1 cellular context compared by ENCODE assay signal in the genomic region with DNA sequence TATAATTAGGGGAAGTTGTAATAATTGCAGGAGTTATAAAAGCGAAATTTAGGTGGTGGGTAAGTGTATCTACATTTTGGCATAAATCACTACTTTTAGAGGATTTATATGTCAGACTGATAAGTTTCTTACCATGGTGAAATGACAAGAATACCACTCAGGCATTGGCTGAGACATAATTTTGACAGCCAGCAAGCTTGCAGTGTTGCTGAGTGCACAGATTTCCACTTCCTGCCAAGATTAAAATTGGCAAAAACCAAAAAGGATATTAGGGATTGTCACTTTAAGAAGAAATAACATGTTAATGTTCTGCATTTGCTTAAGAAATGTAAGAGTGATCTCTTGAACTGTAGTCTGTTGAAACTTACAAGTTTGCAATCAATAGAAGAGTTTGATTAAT.
TF ChIP-seq lines count a peak whose summit lies in the region.

No MANE protein-coding gene starts in this region.

TF ChIP-seq in HepG2, 621 proteins besides CTCF, POLR2A, EP300 and RAD21:
- TF ChIP-seq PRMT3 (CRISPR knock-in tag; IDR thresholded peaks at IDR 0.05; ENCODE audit: borderline replicate concordance, low read depth): no peak
- no peak for TF ChIP-seq DNMT1 (CRISPR knock-in tag; IDR thresholded peaks at IDR 0.05)
- no peak for TF ChIP-seq CBX5 (CRISPR knock-in tag; IDR thresholded peaks at IDR 0.05; ENCODE audit: borderline replicate concordance)
- TF ChIP-seq ZSCAN25 (CRISPR knock-in tag; IDR thresholded peaks at IDR 0.05): no peak
- TF ChIP-seq ZFX (CRISPR knock-in tag; IDR thresholded peaks at IDR 0.05; ENCODE audit: low read depth): no peak
- TF ChIP-seq, protein P1, sequence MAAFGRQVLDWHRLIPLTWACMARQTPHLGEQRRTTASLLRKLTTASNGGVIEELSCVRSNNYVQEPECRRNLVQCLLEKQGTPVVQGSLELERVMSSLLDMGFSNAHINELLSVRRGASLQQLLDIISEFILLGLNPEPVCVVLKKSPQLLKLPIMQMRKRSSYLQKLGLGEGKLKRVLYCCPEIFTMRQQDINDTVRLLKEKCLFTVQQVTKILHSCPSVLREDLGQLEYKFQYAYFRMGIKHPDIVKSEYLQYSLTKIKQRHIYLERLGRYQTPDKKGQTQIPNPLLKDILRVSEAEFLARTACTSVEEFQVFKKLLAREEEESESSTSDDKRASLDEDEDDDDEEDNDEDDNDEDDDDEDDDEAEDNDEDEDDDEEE (CRISPR knock-in tag; IDR thresholded peaks at IDR 0.05): no peak
- TF ChIP-seq HMGA1 (CRISPR knock-in tag; conservative IDR thresholded peaks at IDR 0.05): no peak
- no peak for TF ChIP-seq RNF219 (CRISPR knock-in tag; IDR thresholded peaks at IDR 0.05)
- no peak for TF ChIP-seq ZNF143 (CRISPR knock-in tag; IDR thresholded peaks at IDR 0.05)
- TF ChIP-seq CREM (IDR thresholded peaks at IDR 0.05): no peak
- no peak for TF ChIP-seq CREM (CRISPR knock-in tag; IDR thresholded peaks at IDR 0.05)
- no peak for TF ChIP-seq ZBTB34 (CRISPR knock-in tag; IDR thresholded peaks at IDR 0.05)
